In genomic region chr2:20366672-20367116, GRCh38 we compare ENCODE assay signal across 1 cellular context.
TF ChIP-seq lines count a peak whose summit lies in the region.

No MANE protein-coding gene starts in this region.

TF ChIP-seq in HepG2, 621 proteins besides CTCF, POLR2A, EP300 and RAD21 (continued from another document):
- no peak for TF ChIP-seq ZKSCAN8 (CRISPR knock-in tag; IDR thresholded peaks at IDR 0.05; ENCODE audit: borderline replicate concordance)
